ENCODE assay signal across 1 cellular context in the genomic region with DNA sequence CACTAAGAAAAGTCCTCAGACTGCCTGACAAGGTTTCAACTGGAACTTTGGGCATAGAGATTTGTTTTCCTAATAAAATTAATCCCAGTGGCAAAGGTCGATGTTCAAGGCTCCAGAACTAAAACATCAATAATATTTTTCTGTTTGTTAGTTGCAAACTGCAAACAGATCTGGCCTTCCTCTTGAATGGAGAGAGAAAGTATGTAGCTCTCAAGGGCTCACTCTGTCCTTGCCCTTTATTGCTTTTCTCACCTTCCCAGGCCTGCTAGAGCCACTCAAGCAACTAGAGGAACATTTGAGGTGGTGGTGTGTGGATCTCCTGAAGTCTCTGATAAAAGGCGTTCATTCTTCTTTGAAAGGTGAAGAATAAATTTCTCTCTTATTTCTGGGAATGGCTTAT.
TF ChIP-seq lines count a peak whose summit lies in the region.

No MANE protein-coding gene starts in this region.

TF ChIP-seq in HepG2, 621 proteins besides CTCF, POLR2A, EP300 and RAD21:
- 0 out of 4 replicates have a peak, but pooled peaks of 1 of the 2 experiments have one; percentile 24 for TF ChIP-seq KLF16 (CRISPR knock-in tag; IDR thresholded peaks at IDR 0.05)
- TF ChIP-seq NFE2L2 (IDR thresholded peaks at IDR 0.05; ENCODE audit: low read length): no peak
